6 cellular contexts compared by ENCODE assay signal in the genomic region with DNA sequence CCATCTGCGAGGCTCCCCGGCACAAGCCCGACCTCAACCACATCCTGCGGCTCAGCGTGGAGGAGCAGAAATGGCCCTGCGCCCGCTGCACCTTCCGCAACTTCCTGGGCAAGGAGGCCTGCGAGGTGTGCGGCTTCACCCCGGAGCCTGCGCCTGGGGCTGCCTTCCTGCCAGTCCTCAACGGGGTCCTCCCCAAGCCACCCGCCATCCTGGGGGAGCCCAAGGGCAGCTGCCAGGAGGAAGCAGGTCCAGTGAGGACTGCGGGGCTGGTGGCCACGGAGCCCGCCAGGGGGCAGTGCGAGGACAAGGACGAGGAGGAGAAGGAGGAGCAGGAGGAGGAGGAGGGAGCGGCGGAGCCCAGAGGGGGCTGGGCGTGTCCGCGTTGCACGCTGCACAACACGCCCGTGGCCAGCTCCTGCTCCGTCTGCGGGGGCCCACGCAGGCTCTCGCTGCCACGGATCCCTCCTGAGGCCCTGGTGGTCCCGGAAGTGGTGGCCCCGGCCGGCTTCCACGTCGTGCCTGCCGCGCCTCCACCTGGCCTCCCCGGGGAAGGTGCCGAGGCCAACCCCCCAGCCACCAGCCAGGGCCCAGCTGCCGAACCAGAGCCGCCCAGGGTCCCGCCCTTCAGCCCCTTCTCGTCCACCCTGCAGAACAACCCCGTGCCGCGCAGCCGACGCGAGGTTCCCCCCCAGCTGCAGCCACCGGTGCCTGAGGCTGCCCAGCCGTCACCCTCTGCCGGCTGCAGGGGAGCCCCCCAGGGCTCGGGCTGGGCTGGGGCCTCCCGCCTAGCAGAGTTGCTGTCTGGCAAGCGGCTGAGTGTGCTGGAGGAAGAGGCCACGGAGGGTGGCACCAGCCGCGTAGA. TPM values are rescaled to one million over a fixed set of nuclear protein-coding genes. Genes with fewer than 3 reads are reported as not detected.
DNase-seq lines count a peak whose midpoint lies in the region; ATAC-seq and TF ChIP-seq lines count a peak whose summit lies in the region.

No MANE protein-coding gene starts in this region.

- peak; percentile 92 for DNase-seq in G401 (ENCODE audit: low spot score)
- peak; percentile 29 to 52 for DNase-seq in activated CD4-positive, alpha-beta T cell treated with anti-CD3 and anti-CD28 coated beads for 4 hours
- peak; percentile 58 to 85 (median 64) for DNase-seq in heart left ventricle
- peak; percentile 84 for DNase-seq in testis
- no peak for DNase-seq in NCI-H2107 treated with DMSO at 0.1 percent for 48 hours (lab: John Stamatoyannopoulos, UW; ENCODE audit: unreplicated experiment)

- no peaks in the 10 kb centered on the region for H3K9me3 ChIP-seq in heart left ventricle
- H3K9me3 ChIP-seq in testis, result no peaks in the 10 kb centered on the region

- in situ Hi-C loops in G401 (cut with HindIII; ENCODE audit: low sequenced_read_pairs), result no loop called here

- intact Hi-C loops in heart left ventricle (cut with DNase I), result no loop called here
- intact Hi-C loops in testis (cut with DNase I; ENCODE audit: low total_unique reads), result no loop called here

- H3K36me3 ChIP-seq in heart left ventricle (peaks cover 0 to 47% (median 19%) of the 10 kb centered on the region in 9 donors), testis (ENCODE audit: low read depth, missing control alignments) (no peaks in the 10 kb centered on the region)

- H3K4me3 ChIP-seq in heart left ventricle (no peak overlapping the region), testis (no peak overlapping the region)

- H3K4me1 ChIP-seq in heart left ventricle (no peaks in the 10 kb centered on the region), testis (no peaks in the 10 kb centered on the region)

- no peaks in the 10 kb centered on the region for H3K27me3 ChIP-seq in heart left ventricle
- no peaks in the 10 kb centered on the region for H3K27me3 ChIP-seq in testis

- TF ChIP-seq POLR2A in heart left ventricle (IDR thresholded peaks at IDR 0.05) (no peak), testis (IDR thresholded peaks at IDR 0.05) (no peak)

- ATAC-seq in heart left ventricle (peak; percentile 45 to 81 (median 62)), GM18909 (IDR thresholded peaks at IDR 0.05; ENCODE audit: poor library complexity, unreplicated experiment) (no peak)

- H3K27ac ChIP-seq in heart left ventricle (no peak overlapping the region), testis (no peak overlapping the region)

- 77 to 92% (median 87%) methylated on average over 31 to 60 of the region's 60 CpGs for WGBS in heart left ventricle, 4 donors
- 69 to 81% methylated on average over 28 to 60 of the region's 60 CpGs for WGBS in testis, 2 donors

- TF ChIP-seq CTCF in heart left ventricle (IDR thresholded peaks at IDR 0.05) (peak; percentile 14 to 58 (median 37)), testis (IDR thresholded peaks at IDR 0.05) (peak; percentile 58 to 70 (median 68))

RNA-seq across cellular contexts. Expression of a gene that starts 13.1 kb away (rescaled TPM):
- 0.41 and 2.3 TPM in 2 replicates for total RNA-seq in G401 (2014; rRNA removed; shearing (Covaris generic))
- not detected for total RNA-seq in heart left ventricle
- not detected for polyA plus RNA-seq in heart left ventricle
- total RNA-seq in testis, result 1 to 10 TPM; 5.0 to 7.2 TPM
- 1.7 TPM for polyA plus RNA-seq in testis (ENCODE audit: insufficient read depth, low read depth, low replicate concordance)

RNA-seq across cellular contexts. Expression of a gene that starts 19.6 kb away (rescaled TPM):
- total RNA-seq in G401 (2014; rRNA removed; shearing (Covaris generic)), result 38.8 and 54.3 TPM in 2 replicates
- total RNA-seq in heart left ventricle, result 10 to 100 TPM; 12.0 to 35.5 (median 20.0) TPM
- 10 to 100 TPM; 20.8 to 26.0 TPM for polyA plus RNA-seq in heart left ventricle
- total RNA-seq in testis, result 100 to 1,000 TPM; 108 to 115 TPM
- polyA plus RNA-seq in testis (ENCODE audit: insufficient read depth, low read depth, low replicate concordance), result 48.0 TPM

RNA-seq across cellular contexts. Expression of a gene that starts 19.7 kb away (rescaled TPM):
- 2.7 and 4.1 TPM in 2 replicates for total RNA-seq in G401 (2014; rRNA removed; shearing (Covaris generic))
- total RNA-seq in heart left ventricle (under 1 TPM in 8 of 9 donors, not detected in 1; 0.23 to 0.86 (median 0.56) TPM), testis (1 to 10 TPM; 4.5 TPM)
- polyA plus RNA-seq in heart left ventricle (under 1 TPM; 0.46 to 0.50 TPM), testis (ENCODE audit: insufficient read depth, low read depth, low replicate concordance) (3.0 TPM)

RNA-seq across cellular contexts. Expression of a gene that starts 22.6 kb away (rescaled TPM):
- total RNA-seq in G401 (2014; rRNA removed; shearing (Covaris generic)), result 38.8 and 54.4 TPM in 2 replicates
- total RNA-seq in heart left ventricle (10 to 100 TPM; 16.4 to 39.5 (median 22.0) TPM), testis (100 to 1,000 TPM in 1 of 2 donors, 10 to 100 TPM in 1; 95.4 to 123 TPM)
- polyA plus RNA-seq in heart left ventricle (10 to 100 TPM; 21.8 to 35.8 TPM), testis (ENCODE audit: insufficient read depth, low read depth, low replicate concordance) (80.5 TPM)

RNA-seq across cellular contexts. Expression of a gene that starts 42.7 kb away (rescaled TPM):
- 28.6 and 32.2 TPM in 2 replicates for total RNA-seq in G401 (2014; rRNA removed; shearing (Covaris generic))
- total RNA-seq in heart left ventricle (10 to 100 TPM; 10.2 to 17.8 (median 12.6) TPM), testis (10 to 100 TPM; 47.9 to 51.2 TPM)
- polyA plus RNA-seq in heart left ventricle (10 to 100 TPM; 15.2 to 22.0 TPM), testis (ENCODE audit: insufficient read depth, low read depth, low replicate concordance) (27.6 TPM)
